ENCODE assay signal across 1 cellular context in genomic region chr10:80050752-80051151, GRCh38.
TF ChIP-seq lines count a peak whose summit lies in the region.

No MANE protein-coding gene starts in this region.

TF ChIP-seq in SK-N-SH treated with all-trans-retinoic acid at 6 μM for 48 hours, 23 proteins besides CTCF, POLR2A, EP300 and RAD21 (continued from another document):
- no peak for TF ChIP-seq POU6F1 (CRISPR knock-in tag; IDR thresholded peaks at IDR 0.05; ENCODE audit: borderline replicate concordance, low read depth)
- no peak for TF ChIP-seq RARB (CRISPR knock-in tag; IDR thresholded peaks at IDR 0.05)
- no peak for TF ChIP-seq ZNF8 (CRISPR knock-in tag; IDR thresholded peaks at IDR 0.05)
- no peak for TF ChIP-seq SNAI2 (CRISPR knock-in tag; IDR thresholded peaks at IDR 0.05)
- TF ChIP-seq CSDC2 (CRISPR knock-in tag; IDR thresholded peaks at IDR 0.05): no peak
- peak; percentile 50 for TF ChIP-seq ISL1 (CRISPR knock-in tag; IDR thresholded peaks at IDR 0.05)
- TF ChIP-seq, protein P1, sequence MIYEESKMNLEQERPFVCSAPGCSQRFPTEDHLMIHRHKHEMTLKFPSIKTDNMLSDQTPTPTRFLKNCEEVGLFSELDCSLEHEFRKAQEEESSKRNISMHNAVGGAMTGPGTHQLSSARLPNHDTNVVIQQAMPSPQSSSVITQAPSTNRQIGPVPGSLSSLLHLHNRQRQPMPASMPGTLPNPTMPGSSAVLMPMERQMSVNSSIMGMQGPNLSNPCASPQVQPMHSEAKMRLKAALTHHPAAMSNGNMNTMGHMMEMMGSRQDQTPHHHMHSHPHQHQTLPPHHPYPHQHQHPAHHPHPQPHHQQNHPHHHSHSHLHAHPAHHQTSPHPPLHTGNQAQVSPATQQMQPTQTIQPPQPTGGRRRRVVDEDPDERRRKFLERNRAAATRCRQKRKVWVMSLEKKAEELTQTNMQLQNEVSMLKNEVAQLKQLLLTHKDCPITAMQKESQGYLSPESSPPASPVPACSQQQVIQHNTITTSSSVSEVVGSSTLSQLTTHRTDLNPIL (CRISPR knock-in tag; IDR thresholded peaks at IDR 0.05; ENCODE audit: low read depth): no peak
- no peak for TF ChIP-seq PPARA (CRISPR knock-in tag; IDR thresholded peaks at IDR 0.05; ENCODE audit: borderline replicate concordance)
